ENCODE assay signal across 15 cellular contexts in genomic region chr13:80199585-80200292, GRCh38.
DNase-seq lines count a peak whose midpoint lies in the region; ATAC-seq and TF ChIP-seq lines count a peak whose summit lies in the region.
"Had no signal": no experiment of that assay in that cellular context is flagged by ENCODE, and none has a peak within 500 bp of the region (broad histone marks: within the 10 kb centered on the region; RNA-seq: fewer than 3 reads in every experiment).

No MANE protein-coding gene starts in this region.

- H3K4me3 ChIP-seq in OCI-LY3 (ENCODE audit: low read length), result no peak overlapping the region
- H3K4me3 ChIP-seq: A549, GM23338 had no signal

- H3K9ac ChIP-seq in OCI-LY3 (ENCODE audit: low read length), result no peak overlapping the region

- H3K27me3 ChIP-seq in OCI-LY3 (ENCODE audit: low read depth, low read length), result no peaks in the 10 kb centered on the region
- H3K27me3 ChIP-seq: BE2C had no signal

- no peak for TF ChIP-seq CTCF in OCI-LY3 (IDR thresholded peaks at IDR 0.05; ENCODE audit: low read depth, low read length)

- no peak overlapping the region for H3K27ac ChIP-seq in OCI-LY3 (ENCODE audit: low read length)
- H3K27ac ChIP-seq: A549, C4-2B had no signal

- H4K20me1 ChIP-seq in OCI-LY3 (ENCODE audit: insufficient read depth, low read length), result no peaks in the 10 kb centered on the region

- no peak for ATAC-seq in GM21825 (IDR thresholded peaks at IDR 0.05; ENCODE audit: unreplicated experiment)
- ATAC-seq: A549, GM23338 had no signal

- H3K79me2 ChIP-seq in OCI-LY3 (ENCODE audit: low read length), result no peaks in the 10 kb centered on the region

- peaks cover 11% of the 10 kb centered on the region for H3K4me1 ChIP-seq in OCI-LY3 (ENCODE audit: low read length)
- H3K4me1 ChIP-seq: A549 had no signal

- no peaks in the 10 kb centered on the region for H3K9me3 ChIP-seq in OCI-LY3 (ENCODE audit: insufficient read depth, low read length)
- H3K9me3 ChIP-seq: A549, BE2C had no signal

- in situ Hi-C loops in KBM-7 (cut with MboI; ENCODE audit: low pct_unique_long_range_greater_than_20kb, low sequenced_read_pairs), result no loop called here

- no peaks in the 10 kb centered on the region for H3K36me3 ChIP-seq in OCI-LY3 (replicated peaks; ENCODE audit: low read depth, low read length)
- H3K36me3 ChIP-seq: BE2C had no signal

- H3K4me2 ChIP-seq in OCI-LY3 (ENCODE audit: low read length), result no peak overlapping the region
- H3K4me2 ChIP-seq: A549, GM23338 had no signal

- peak; percentile 28 for DNase-seq in KBM-7
- peak; percentile 25 for DNase-seq in glomerular visceral epithelial cell (ENCODE audit: extremely low spot score)
- DNase-seq in activated CD4-positive, alpha-beta T cell treated with anti-CD3 and anti-CD28 coated beads for 1 hour, result no peak
- DNase-seq in HPDE6-E6E7 (ENCODE audit: extremely low spot score), result no peak
- DNase-seq in NCI-H446 (lab: John Stamatoyannopoulos, UW), result no peak
- DNase-seq: BE2C; CD4-positive, alpha-beta memory T cell; DMS79; EL; H7 had no signal

- peak overlapping the region; percentile 9; the same call in 1 of the 2 replicates for H2AFZ ChIP-seq in OCI-LY3 (ENCODE audit: low read depth, low read length)
- H2AFZ ChIP-seq: GM23338 had no signal

Comparison
In these comparisons a context has a peak if more than half of its experiments do, and no peak if none do; other contexts are left out.
1. DNase-seq: peak in KBM-7 (single experiment) and glomerular visceral epithelial cell (single experiment); none in activated CD4-positive, alpha-beta T cell treated with anti-CD3 and anti-CD28 coated beads for 1 hour (single experiment), HPDE6-E6E7 (single experiment) and NCI-H446 (0 of 2).